16 cellular contexts compared by ENCODE assay signal in the genomic region with DNA sequence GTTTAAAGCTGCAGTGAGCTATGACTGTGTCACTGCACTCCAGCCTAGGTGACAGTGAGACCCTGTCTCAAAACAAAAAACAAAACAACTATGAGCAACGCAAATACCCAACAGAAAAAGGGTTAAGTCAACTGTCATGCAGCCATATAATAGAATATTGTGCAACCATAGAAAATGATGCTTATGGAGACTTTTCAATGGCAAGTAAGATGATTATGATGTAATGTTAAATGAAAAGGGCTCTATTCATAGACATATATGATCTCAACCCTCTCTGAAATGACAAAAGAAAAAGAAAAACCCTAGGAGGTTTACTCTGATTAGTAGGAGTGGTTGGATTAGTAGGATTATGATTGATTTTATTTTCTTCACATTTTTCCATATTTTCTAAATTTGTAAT. TPM values are rescaled to one million over a fixed set of nuclear protein-coding genes. Genes with fewer than 3 reads are reported as not detected.
DNase-seq lines count a peak whose midpoint lies in the region; ATAC-seq and TF ChIP-seq lines count a peak whose summit lies in the region.
"Had no signal": no experiment of that assay in that cellular context is flagged by ENCODE, and none has a peak within 500 bp of the region (broad histone marks: within the 10 kb centered on the region; RNA-seq: fewer than 3 reads in every experiment).

No MANE protein-coding gene starts in this region.

- peaks cover 10% of the 10 kb centered on the region for H3K4me1 ChIP-seq in HEK293 (ENCODE audit: control insufficient read depth, insufficient read depth, low read length)
- H3K4me1 ChIP-seq in IMR-90 (ENCODE audit: control insufficient read depth, insufficient read depth, low read length): peaks cover 4% of the 10 kb centered on the region; the same call in 1 of the 2 replicates
- H3K4me1 ChIP-seq: Caco-2 had no signal

- H2AK5ac ChIP-seq in IMR-90 (ENCODE audit: low read depth, low read length): no peak overlapping the region

- no peaks in the 10 kb centered on the region for H3K36me3 Mint-ChIP-seq in activated CD4-positive, alpha-beta T cell treated with anti-CD3 and anti-CD28 coated beads, Interleukin-2, amount 10 ng/mL, durations not matched to agents 24 days and 14 days (ENCODE audit: low read depth)
- H3K36me3 Mint-ChIP-seq: CD8-positive, alpha-beta T cell had no signal

- H2BK15ac ChIP-seq in IMR-90 (ENCODE audit: low read depth, low read length): no peak overlapping the region

- POLR2A ChIA-PET in HEK293 (lab: Yijun Ruan, JAX) (no interaction called here), IMR-90 (lab: Charles Lee; ENCODE audit: unreplicated experiment) (no interaction called here)

- H3K36me3 ChIP-seq in HEK293 (ENCODE audit: control insufficient read depth in 2 of 2, insufficient read depth in 1 of 2, low read length in 2 of 2) (peaks cover 0 to 7% of the 10 kb centered on the region in 2 experiments; a peak in 2 of 3 replicates), IMR-90 (ENCODE audit: control insufficient read depth, insufficient read depth, low read length) (peaks cover 1% of the 10 kb centered on the region; the same call in 1 of the 2 replicates)

- H4K8ac ChIP-seq in IMR-90 (ENCODE audit: low read depth in 2 of 2, low read length in 2 of 2): no peak overlapping the region

- no peak overlapping the region for H2AK9ac ChIP-seq in IMR-90 (replicated peaks; ENCODE audit: low read depth, low read length, poor library complexity)

- H3K9me3 ChIP-seq in HEK293 (ENCODE audit: control insufficient read depth, insufficient read depth, low read depth, low read length) (no peaks in the 10 kb centered on the region), IMR-90 (ENCODE audit: control insufficient read depth, insufficient read depth, low read length) (no peaks in the 10 kb centered on the region)
- H3K9me3 ChIP-seq: Caco-2 had no signal

- peaks cover 4% of the 10 kb centered on the region for H3K4me1 Mint-ChIP-seq in activated CD4-positive, alpha-beta T cell treated with anti-CD3 and anti-CD28 coated beads, Interleukin-2, amount 10 ng/mL, durations not matched to agents 24 days and 14 days

- peaks cover 4% of the 10 kb centered on the region; the same call in 1 of the 2 replicates for H3K9me1 ChIP-seq in IMR-90 (ENCODE audit: insufficient read depth, low read length)

- no peak overlapping the region for H3K9ac ChIP-seq in IMR-90 (ENCODE audit: low read depth, low read length)
- H3K9ac ChIP-seq: GM23248 had no signal

- H3K27me3 Mint-ChIP-seq in activated CD4-positive, alpha-beta T cell treated with anti-CD3 and anti-CD28 coated beads, Interleukin-2, amount 10 ng/mL, durations not matched to agents 24 days and 14 days: no peaks in the 10 kb centered on the region

- H3K4me2 ChIP-seq in IMR-90 (ENCODE audit: low read depth, low read length): no peak overlapping the region

- no peaks in the 10 kb centered on the region for H4K20me1 ChIP-seq in IMR-90 (ENCODE audit: insufficient read depth, low read length)

- H2BK20ac ChIP-seq in IMR-90 (ENCODE audit: low read depth, low read length): no peak overlapping the region

- H3K4ac ChIP-seq in IMR-90 (ENCODE audit: low read depth, low read length): no peak overlapping the region

- in situ Hi-C loops in IMR-90 (cut with MboI; ENCODE audit: low sequenced_read_pairs): no loop called here
- in situ Hi-C loops in SK-MEL-5 (cut with HindIII; ENCODE audit: low pct_unique_long_range_greater_than_20kb, low sequenced_read_pairs): no loop called here

- H4K5ac ChIP-seq in IMR-90 (ENCODE audit: low read depth, low read length): no peak overlapping the region

- intact Hi-C loops in IMR-90 (cut with micrococcal nuclease): no loop called here
- intact Hi-C loops in activated CD4-positive, alpha-beta T cell treated with anti-CD3 and anti-CD28 coated beads, Interleukin-2, amount 10 ng/mL, durations not matched to agents 24 days and 14 days (cut with micrococcal nuclease): no loop called here

- CTCF ChIA-PET in HEK293 (lab: Yijun Ruan, JAX) (interaction anchor here (0.6 kb wide), 1 partner anchor 473 kb away, joined by 4 read pairs; no protein-coding TSS in a partner anchor), IMR-90 (lab: Yijun Ruan, JAX) (interaction anchor here (0.6 to 0.9 kb wide), 2 partner anchors 12 to 1707 kb away, joined by 3 to 4 read pairs; no protein-coding TSS in a partner anchor)

- H3K27ac ChIP-seq in HEK293 (ENCODE audit: extremely low read depth, low read depth, low read length) (no peak overlapping the region), IMR-90 (ENCODE audit: insufficient read depth, low read length) (no peak overlapping the region), caudate nucleus (ENCODE audit: low read depth, low read length) (peak overlapping the region; percentile 68)
- H3K27ac ChIP-seq: GM23248 had no signal

- H2AFZ ChIP-seq in IMR-90 (replicated peaks; ENCODE audit: low read length, poor library complexity): no peak overlapping the region
- H2AFZ ChIP-seq: GM23248 had no signal

- no peak overlapping the region for H3K27ac Mint-ChIP-seq in activated CD4-positive, alpha-beta T cell treated with anti-CD3 and anti-CD28 coated beads, Interleukin-2, amount 10 ng/mL, durations not matched to agents 24 days and 14 days
- H3K27ac Mint-ChIP-seq: CD8-positive, alpha-beta T cell had no signal

- no peaks in the 10 kb centered on the region; a peak in 2 of 4 replicates for H3K79me1 ChIP-seq in IMR-90 (ENCODE audit: low read depth in 1 of 2, low read length in 2 of 2)

- TF ChIP-seq RAD21 in IMR-90 (IDR thresholded peaks at IDR 0.05; ENCODE audit: low read length): no peak

- no peak overlapping the region for H3K14ac ChIP-seq in IMR-90 (replicated peaks; ENCODE audit: low read depth, low read length)

- no peaks in the 10 kb centered on the region for H3K27me3 ChIP-seq in IMR-90 (ENCODE audit: control insufficient read depth, insufficient read depth, low read length)

- H2BK5ac ChIP-seq in IMR-90 (ENCODE audit: low read depth, low read length, poor library complexity, severe bottlenecking): no peak overlapping the region

- ATAC-seq in IMR-90 (ENCODE audit: low read depth): no peak
- no peak for ATAC-seq in GM21529 (IDR thresholded peaks at IDR 0.05; ENCODE audit: unreplicated experiment)
- no peak for ATAC-seq in GM18517 (IDR thresholded peaks at IDR 0.05; ENCODE audit: unreplicated experiment)
- no peak for ATAC-seq in GM18502 (IDR thresholded peaks at IDR 0.05; ENCODE audit: poor library complexity, unreplicated experiment)
- ATAC-seq: CD8-positive, alpha-beta T cell had no signal

- no peak overlapping the region for H2BK120ac ChIP-seq in IMR-90 (ENCODE audit: low read depth, low read length)

- no peak overlapping the region for H3K23ac ChIP-seq in IMR-90 (ENCODE audit: low read depth, low read length)

- H4K91ac ChIP-seq in IMR-90 (ENCODE audit: insufficient read depth, low read depth, low read length): no peak overlapping the region

- no peak overlapping the region for H3K56ac ChIP-seq in IMR-90 (ENCODE audit: extremely low read depth, insufficient read depth, low read length)

- dilution Hi-C loops in IMR-90 (cut with HindIII; ENCODE audit: low sequenced_read_pairs, unreplicated experiment): no loop called here

- TF ChIP-seq CTCF in HEK293 (tag by site-specific recombination; IDR thresholded peaks at IDR 0.05): no peak
- no peak for TF ChIP-seq CTCF in IMR-90 (conservative IDR thresholded peaks at IDR 0.05; ENCODE audit: low read depth, low read length)

- no peaks in the 10 kb centered on the region for H3K9me3 Mint-ChIP-seq in activated CD4-positive, alpha-beta T cell treated with anti-CD3 and anti-CD28 coated beads, Interleukin-2, amount 10 ng/mL, durations not matched to agents 24 days and 14 days
- H3K9me3 Mint-ChIP-seq: CD8-positive, alpha-beta T cell had no signal

- H3K4me3 ChIP-seq in HEK293 (ENCODE audit: low read depth, low read length) (no peak overlapping the region), IMR-90 (ENCODE audit: insufficient read depth, low read depth, low read length) (no peak overlapping the region)
- H3K4me3 ChIP-seq: GM23248 had no signal

- WGBS in IMR-90 (ENCODE audit: extremely low coverage in 2 of 2, insufficient read length in 1 of 2), 2 experiments: no CpG with 5 or more reads among the region's 1 CpG

- DNase-seq in IMR-90 (no peak), SK-MEL-5 (ENCODE audit: low read depth, low spot score) (peak; percentile 39), caudate nucleus (lab: John Stamatoyannopoulos, UW) (no peak)
- no peak for DNase-seq in activated CD4-positive, alpha-beta T cell treated with anti-CD3 and anti-CD28 coated beads, Interleukin-2, amount 10 ng/mL, durations not matched to agents 24 days and 14 days
- DNase-seq: C1 segment of cervical spinal cord; Caco-2; CD8-positive, alpha-beta T cell; DMS153; DND-41; GM23248; H7; HCEC 1CT had no signal

- no TSS peak for BruUV-seq in IMR-90 (replicated peaks; lab: Mats Ljungman, UMichigan)

- TF ChIP-seq POLR2A in IMR-90 (IDR thresholded peaks at IDR 0.05; ENCODE audit: low read depth, low read length): no peak

- H3K4me3 Mint-ChIP-seq in activated CD4-positive, alpha-beta T cell treated with anti-CD3 and anti-CD28 coated beads, Interleukin-2, amount 10 ng/mL, durations not matched to agents 24 days and 14 days: no peak overlapping the region
- H3K4me3 Mint-ChIP-seq: CD8-positive, alpha-beta T cell had no signal

- no peak overlapping the region for H3K18ac ChIP-seq in IMR-90 (ENCODE audit: low read depth, low read length)

TF ChIP-seq in IMR-90, 13 proteins besides CTCF, POLR2A, EP300 and RAD21:
- TF ChIP-seq CEBPB (IDR thresholded peaks at IDR 0.05; ENCODE audit: low read depth, low read length) (peak; percentile 43; the same call in 1 of the 2 replicates), CHD1 (IDR thresholded peaks at IDR 0.05; ENCODE audit: low read depth, low read length) (no peak)

RNA-seq across cellular contexts. Expression of gene TBC1D7, which starts 41.3 kb away (rescaled TPM):
- total RNA-seq in IMR-90 (2012; rRNA removed): 14.3 and 16.4 TPM in 2 replicates
- polyA plus RNA-seq in IMR-90 (2012; rRNA removed): 17.6 and 22.6 TPM in 2 replicates
- 9.8 and 23.1 TPM in 2 replicates for polyA plus RNA-seq in IMR-90 (2012; cell fraction: cytosol; rRNA removed)
- 3.2 and 15.3 TPM in 2 replicates for polyA plus RNA-seq in IMR-90 (2012; cell fraction: nucleus; rRNA removed; ENCODE audit: low replicate concordance)
- total RNA-seq in SK-MEL-5 (2014; rRNA removed; shearing (Covaris generic)): 1,012 and 1,069 TPM in 2 replicates
- polyA plus RNA-seq in SK-MEL-5 (2015; cell fraction: cytosol; rRNA removed): 579 and 677 TPM in 2 replicates
- polyA plus RNA-seq in SK-MEL-5 (2015; cell fraction: nucleus; rRNA removed): 1,086 and 1,093 TPM in 2 replicates
- total RNA-seq in activated CD4-positive, alpha-beta T cell treated with anti-CD3 and anti-CD28 coated beads, Interleukin-2, amount 10 ng/mL, durations not matched to agents 24 days and 14 days: 25.1 and 26.8 TPM in 2 replicates

Comparison
In these comparisons a context has a peak if more than half of its experiments do, and no peak if none do; other contexts are left out.
1. RNA of gene TBC1D7, which starts 41.3 kb away (total RNA-seq): 1,012 to 1,069 TPM in SK-MEL-5; 25.1 to 26.8 TPM in activated CD4-positive, alpha-beta T cell treated with anti-CD3 and anti-CD28 coated beads, Interleukin-2, amount 10 ng/mL, durations not matched to agents 24 days and 14 days and 14.3 to 16.4 TPM in IMR-90; every median in the first group is over 10 times any median in the second.